28 cellular contexts compared by ENCODE assay signal in the genomic region with DNA sequence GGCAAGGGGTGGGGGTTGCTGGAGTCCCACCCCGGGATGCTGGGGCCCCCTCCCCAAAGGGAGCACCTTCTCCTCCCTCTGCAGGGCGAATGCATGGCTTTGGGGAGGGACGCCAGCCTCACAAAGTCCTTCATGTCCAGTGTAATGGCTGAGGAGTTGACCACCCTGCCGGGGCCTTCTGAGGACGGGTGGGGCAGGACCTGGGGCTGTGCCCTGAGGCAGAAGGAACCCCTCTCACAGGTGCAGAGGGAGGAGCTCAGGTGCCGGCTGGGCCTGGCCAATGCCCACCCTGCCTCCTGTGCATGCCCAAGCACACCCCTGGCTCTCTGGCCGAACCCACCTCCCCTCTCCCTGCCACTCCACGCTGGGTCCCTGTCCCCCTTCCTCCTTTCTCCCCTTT.
"Had no signal": no experiment of that assay in that cellular context is flagged by ENCODE, and none has a peak within 500 bp of the region (broad histone marks: within the 10 kb centered on the region; RNA-seq: fewer than 3 reads in every experiment).

No MANE protein-coding gene starts in this region.

- H3K27me3 ChIP-seq: ascending aorta, breast epithelium, cardiac muscle cell had no signal

- H3K9me3 ChIP-seq: ascending aorta, breast epithelium had no signal

- ATAC-seq: activated CD4-positive, alpha-beta T cell treated with anti-CD3 and anti-CD28 coated beads for 36 hours; activated naive CD4-positive, alpha-beta T cell treated with anti-CD3 and anti-CD28 coated beads, Interleukin-2, amount 50 U/mL, for 72 hours; activated T-cell treated with anti-CD3 and anti-CD28 coated beads, Interleukin-2, amount 50 U/mL, for 72 hours; esophagus mucosa had no signal

- H3K27me3 Mint-ChIP-seq: activated CD4-positive, alpha-beta memory T cell treated with anti-CD3 and anti-CD28 coated beads, Interleukin-2, amount 10 ng/mL, durations not matched to agents 7 days and 5 days; activated CD4-positive, alpha-beta T cell treated with anti-CD3 and anti-CD28 coated beads for 36 hours; activated CD4-positive, alpha-beta T cell treated with anti-CD3 and anti-CD28 coated beads, Interleukin-2, amount 10 ng/mL, durations not matched to agents 24 days and 14 days; activated naive CD4-positive, alpha-beta T cell treated with anti-CD3 and anti-CD28 coated beads, Interleukin-2, amount 10 ng/mL, durations not matched to agents 7 days and 5 days; activated naive CD8-positive, alpha-beta T cell treated with anti-CD3 and anti-CD28 coated beads, Interleukin-2, amount 10 ng/mL, durations not matched to agents 7 days and 5 days; activated T-cell treated with anti-CD3 and anti-CD28 coated beads, Interleukin-2, amount 50 U/mL, for 24 hours had no signal

- H3K36me3 Mint-ChIP-seq: activated naive CD4-positive, alpha-beta T cell treated with anti-CD3 and anti-CD28 coated beads, Interleukin-2, amount 10 ng/mL, durations not matched to agents 7 days and 5 days; activated naive CD4-positive, alpha-beta T cell treated with anti-CD3 and anti-CD28 coated beads, Interleukin-2, amount 50 U/mL, for 72 hours; activated naive CD8-positive, alpha-beta T cell treated with anti-CD3 and anti-CD28 coated beads, Interleukin-2, amount 10 ng/mL, durations not matched to agents 7 days and 5 days; brain had no signal

- H3K4me1 Mint-ChIP-seq: activated CD4-positive, alpha-beta memory T cell treated with anti-CD3 and anti-CD28 coated beads, Interleukin-2, amount 10 ng/mL, durations not matched to agents 7 days and 5 days; activated CD4-positive, alpha-beta T cell treated with anti-CD3 and anti-CD28 coated beads for 36 hours; activated CD4-positive, alpha-beta T cell treated with anti-CD3 and anti-CD28 coated beads, Interleukin-2, amount 10 ng/mL, durations not matched to agents 24 days and 14 days; activated naive CD4-positive, alpha-beta T cell treated with anti-CD3 and anti-CD28 coated beads, Interleukin-2, amount 10 ng/mL, durations not matched to agents 7 days and 5 days; activated naive CD8-positive, alpha-beta T cell treated with anti-CD3 and anti-CD28 coated beads, Interleukin-2, amount 10 ng/mL, durations not matched to agents 7 days and 5 days; central memory CD8-positive, alpha-beta T cell had no signal

- H3K9me3 Mint-ChIP-seq: activated CD4-positive, alpha-beta memory T cell treated with anti-CD3 and anti-CD28 coated beads, Interleukin-2, amount 10 ng/mL, durations not matched to agents 7 days and 5 days; activated CD4-positive, alpha-beta T cell treated with anti-CD3 and anti-CD28 coated beads, Interleukin-2, amount 10 ng/mL, durations not matched to agents 24 days and 14 days; activated naive CD4-positive, alpha-beta T cell treated with anti-CD3 and anti-CD28 coated beads, Interleukin-2, amount 10 ng/mL, durations not matched to agents 7 days and 5 days; activated naive CD4-positive, alpha-beta T cell treated with anti-CD3 and anti-CD28 coated beads, Interleukin-2, amount 50 U/mL, for 72 hours; activated naive CD8-positive, alpha-beta T cell treated with anti-CD3 and anti-CD28 coated beads, Interleukin-2, amount 10 ng/mL, durations not matched to agents 7 days and 5 days; activated T-cell treated with anti-CD3 and anti-CD28 coated beads, Interleukin-2, amount 50 U/mL, for 24 hours; activated T-cell treated with anti-CD3 and anti-CD28 coated beads, Interleukin-2, amount 50 U/mL, for 72 hours; central memory CD8-positive, alpha-beta T cell had no signal

- H3K4me3 ChIP-seq: ascending aorta, breast epithelium, cardiac muscle cell, coronary artery had no signal

- FAIRE-seq: frontal cortex had no signal

- H3K27ac ChIP-seq: ascending aorta, breast epithelium, cardiac muscle cell, coronary artery had no signal

- H3K36me3 ChIP-seq: ascending aorta, breast epithelium, cardiac muscle cell had no signal

- H3K27ac Mint-ChIP-seq: activated CD4-positive, alpha-beta memory T cell treated with anti-CD3 and anti-CD28 coated beads, Interleukin-2, amount 10 ng/mL, durations not matched to agents 7 days and 5 days; activated CD4-positive, alpha-beta T cell treated with anti-CD3 and anti-CD28 coated beads for 36 hours; activated CD4-positive, alpha-beta T cell treated with anti-CD3 and anti-CD28 coated beads, Interleukin-2, amount 10 ng/mL, durations not matched to agents 24 days and 14 days; activated naive CD4-positive, alpha-beta T cell treated with anti-CD3 and anti-CD28 coated beads, Interleukin-2, amount 10 ng/mL, durations not matched to agents 7 days and 5 days; activated naive CD4-positive, alpha-beta T cell treated with anti-CD3 and anti-CD28 coated beads, Interleukin-2, amount 50 U/mL, for 72 hours; activated naive CD8-positive, alpha-beta T cell treated with anti-CD3 and anti-CD28 coated beads, Interleukin-2, amount 10 ng/mL, durations not matched to agents 7 days and 5 days; activated T-cell treated with anti-CD3 and anti-CD28 coated beads, Interleukin-2, amount 50 U/mL, for 24 hours; activated T-cell treated with anti-CD3 and anti-CD28 coated beads, Interleukin-2, amount 50 U/mL, for 72 hours had no signal

- H3K4me3 Mint-ChIP-seq: activated CD4-positive, alpha-beta memory T cell treated with anti-CD3 and anti-CD28 coated beads, Interleukin-2, amount 10 ng/mL, durations not matched to agents 7 days and 5 days; activated CD4-positive, alpha-beta T cell treated with anti-CD3 and anti-CD28 coated beads for 36 hours; activated CD4-positive, alpha-beta T cell treated with anti-CD3 and anti-CD28 coated beads, Interleukin-2, amount 10 ng/mL, durations not matched to agents 24 days and 14 days; activated naive CD4-positive, alpha-beta T cell treated with anti-CD3 and anti-CD28 coated beads, Interleukin-2, amount 10 ng/mL, durations not matched to agents 7 days and 5 days; activated naive CD8-positive, alpha-beta T cell treated with anti-CD3 and anti-CD28 coated beads, Interleukin-2, amount 10 ng/mL, durations not matched to agents 7 days and 5 days; activated T-cell treated with anti-CD3 and anti-CD28 coated beads, Interleukin-2, amount 50 U/mL, for 24 hours; activated T-cell treated with anti-CD3 and anti-CD28 coated beads, Interleukin-2, amount 50 U/mL, for 72 hours; brain; central memory CD8-positive, alpha-beta T cell had no signal

- DNase-seq: activated CD4-positive, alpha-beta memory T cell treated with anti-CD3 and anti-CD28 coated beads, Interleukin-2, amount 10 ng/mL, durations not matched to agents 7 days and 5 days; activated CD4-positive, alpha-beta T cell treated with anti-CD3 and anti-CD28 coated beads for 36 hours; activated CD4-positive, alpha-beta T cell treated with anti-CD3 and anti-CD28 coated beads, Interleukin-2, amount 10 ng/mL, durations not matched to agents 24 days and 14 days; activated CD4-positive, alpha-beta T cell treated with anti-CD3 and anti-CD28 coated beads, Interleukin-2, amount 50 U/mL, for 4 hours; activated CD4-positive, CD25-positive, alpha-beta regulatory T cell; activated CD4-positive, CD25-positive, alpha-beta regulatory T cell treated with anti-CD3 and anti-CD28 coated beads, Interleukin-2, amount 50 U/mL, for 72 hours; activated CD8-positive, alpha-beta memory T cell treated with anti-CD3 and anti-CD28 coated beads, Interleukin-2, amount 50 U/mL, for 48 hours; activated gamma-delta T cell; activated naive CD4-positive, alpha-beta T cell; activated naive CD4-positive, alpha-beta T cell treated with anti-CD3 and anti-CD28 coated beads, Interleukin-2, amount 10 ng/mL, durations not matched to agents 7 days and 5 days; activated naive CD8-positive, alpha-beta T cell treated with anti-CD3 and anti-CD28 coated beads, Interleukin-2, amount 10 ng/mL, durations not matched to agents 7 days and 5 days; activated T-cell treated with anti-CD3 and anti-CD28 coated beads for 4 hours; activated T-cell treated with anti-CD3 and anti-CD28 coated beads, Interleukin-2, amount 50 U/mL, for 24 hours; activated T-cell treated with anti-CD3 and anti-CD28 coated beads, Interleukin-2, amount 50 U/mL, for 72 hours; dermis blood vessel endothelial cell; effector CD8-positive, alpha-beta T cell; foreskin fibroblast; head of caudate nucleus; T-helper 2 cell had no signal
